Comparison of ENCODE assay signal across 13 cellular contexts in genomic region chr1:41712687-41713086, GRCh38.
DNase-seq lines count a peak whose midpoint lies in the region; ATAC-seq and TF ChIP-seq lines count a peak whose summit lies in the region.
"Had no signal": no experiment of that assay in that cellular context is flagged by ENCODE, and none has a peak within 500 bp of the region (broad histone marks: within the 10 kb centered on the region; RNA-seq: fewer than 3 reads in every experiment).

No MANE protein-coding gene starts in this region.

- peaks cover 0 to 38% of the 10 kb centered on the region in 2 donors for H3K4me1 ChIP-seq in right atrium auricular region
- no peaks in the 10 kb centered on the region for H3K4me1 ChIP-seq in upper lobe of right lung

- H3K4me3 ChIP-seq in right atrium auricular region: no peak overlapping the region
- no peak overlapping the region for H3K4me3 ChIP-seq in upper lobe of right lung
- H3K4me3 ChIP-seq: A549, coronary artery had no signal

- H3K9me3 ChIP-seq in right atrium auricular region (no peaks in the 10 kb centered on the region), upper lobe of right lung (no peaks in the 10 kb centered on the region)
- no peaks in the 10 kb centered on the region for H3K9me3 ChIP-seq in CD4-positive, alpha-beta T cell (ENCODE audit: control insufficient read depth, low read length)
- H3K9me3 ChIP-seq: A549 had no signal

- no peak for TF ChIP-seq CTCF in activated B cell treated with CpG ODN at 0.5 μM for 24 hours (IDR thresholded peaks at IDR 0.05)
- TF ChIP-seq CTCF in right atrium auricular region (IDR thresholded peaks at IDR 0.05): no peak
- no peak for TF ChIP-seq CTCF in upper lobe of right lung (IDR thresholded peaks at IDR 0.05)
- TF ChIP-seq CTCF in CD4-positive, alpha-beta T cell (IDR thresholded peaks at IDR 0.05): no peak

- H3K4me3 Mint-ChIP-seq in activated B cell treated with CpG ODN at 0.5 μM for 24 hours: no peak overlapping the region
- H3K4me3 Mint-ChIP-seq in activated CD4-positive, alpha-beta memory T cell treated with anti-CD3 and anti-CD28 coated beads for 36 hours: no peak overlapping the region
- no peak overlapping the region for H3K4me3 Mint-ChIP-seq in CD4-positive, alpha-beta T cell
- H3K4me3 Mint-ChIP-seq: WTC11 had no signal

- ATAC-seq in activated B cell treated with CpG ODN at 0.5 μM for 24 hours (ENCODE audit: low read depth) (no peak), upper lobe of right lung (no peak)
- ATAC-seq in CD4-positive, alpha-beta T cell (ENCODE audit: poor library complexity): no peak
- ATAC-seq: A549, WTC11 had no signal

- no peak overlapping the region for H3K27ac Mint-ChIP-seq in activated B cell treated with CpG ODN at 0.5 μM for 24 hours
- H3K27ac Mint-ChIP-seq in activated CD4-positive, alpha-beta memory T cell treated with anti-CD3 and anti-CD28 coated beads for 36 hours: no peak overlapping the region
- H3K27ac Mint-ChIP-seq in CD4-positive, alpha-beta T cell: no peak overlapping the region
- H3K27ac Mint-ChIP-seq: WTC11 had no signal

- H3K36me3 ChIP-seq in right atrium auricular region (no peaks in the 10 kb centered on the region), upper lobe of right lung (no peaks in the 10 kb centered on the region)

- H3K36me3 Mint-ChIP-seq in activated B cell treated with CpG ODN at 0.5 μM for 24 hours (ENCODE audit: low read depth): no peaks in the 10 kb centered on the region
- peaks cover 4% of the 10 kb centered on the region for H3K36me3 Mint-ChIP-seq in activated CD4-positive, alpha-beta memory T cell treated with anti-CD3 and anti-CD28 coated beads for 36 hours
- no peaks in the 10 kb centered on the region for H3K36me3 Mint-ChIP-seq in CD4-positive, alpha-beta T cell (ENCODE audit: low read depth)
- H3K36me3 Mint-ChIP-seq: WTC11 had no signal

- POLR2A ChIA-PET in activated B cell treated with CpG ODN at 0.5 μM for 24 hours (lab: Charles Lee): interaction anchor here (1.3 kb wide), 1 partner anchor 11 kb away, joined by 3 read pairs; no protein-coding TSS in a partner anchor
- POLR2A ChIA-PET in activated CD4-positive, alpha-beta memory T cell treated with anti-CD3 and anti-CD28 coated beads for 36 hours (lab: Charles Lee): no interaction called here
- POLR2A ChIA-PET in CD4-positive, alpha-beta T cell (lab: Charles Lee): no interaction called here

- H3K4me1 Mint-ChIP-seq in activated B cell treated with CpG ODN at 0.5 μM for 24 hours: peaks cover 20% of the 10 kb centered on the region
- peaks cover 9% of the 10 kb centered on the region for H3K4me1 Mint-ChIP-seq in activated CD4-positive, alpha-beta memory T cell treated with anti-CD3 and anti-CD28 coated beads for 36 hours (ENCODE audit: low read depth)
- no peaks in the 10 kb centered on the region for H3K4me1 Mint-ChIP-seq in CD4-positive, alpha-beta T cell (ENCODE audit: low read depth)

- DNase-seq in activated T-cell treated with anti-CD3 and anti-CD28 coated beads, Interleukin-2, amount 50 U/mL, for 1 hour: peak; percentile 3
- no peak for DNase-seq in activated T-cell treated with anti-CD3 and anti-CD28 coated beads, Interleukin-2, amount 50 U/mL, for 48 hours
- DNase-seq in activated B cell treated with CpG ODN at 0.5 μM for 24 hours: peak; percentile 10
- DNase-seq in right atrium auricular region (ENCODE audit: low spot score): peak; percentile 66
- peak; percentile 59 for DNase-seq in upper lobe of right lung
- no peak for DNase-seq in NCI-H524 treated with DMSO at 0.1 percent for 48 hours (lab: John Stamatoyannopoulos, UW)
- no peak for DNase-seq in activated CD4-positive, alpha-beta memory T cell treated with anti-CD3 and anti-CD28 coated beads for 36 hours
- no peak for DNase-seq in CD4-positive, alpha-beta T cell
- DNase-seq: activated CD8-positive, alpha-beta memory T cell treated with anti-CD3 and anti-CD28 coated beads, Interleukin-2, amount 50 U/mL, for 48 hours; NCI-H2029 treated with DMSO at 0.1 percent for 48 hours had no signal

- no peaks in the 10 kb centered on the region for H3K9me3 Mint-ChIP-seq in activated B cell treated with CpG ODN at 0.5 μM for 24 hours
- H3K9me3 Mint-ChIP-seq in activated CD4-positive, alpha-beta memory T cell treated with anti-CD3 and anti-CD28 coated beads for 36 hours: no peaks in the 10 kb centered on the region
- no peaks in the 10 kb centered on the region for H3K9me3 Mint-ChIP-seq in CD4-positive, alpha-beta T cell
- H3K9me3 Mint-ChIP-seq: WTC11 had no signal

- peak overlapping the region; percentile 61 to 71 for H3K27ac ChIP-seq in right atrium auricular region
- H3K27ac ChIP-seq in upper lobe of right lung: no peak overlapping the region
- H3K27ac ChIP-seq in CD4-positive, alpha-beta T cell (ENCODE audit: low read depth, low read length): no peak overlapping the region
- H3K27ac ChIP-seq: coronary artery had no signal

- intact Hi-C loops in activated B cell treated with CpG ODN at 0.5 μM for 24 hours (cut with micrococcal nuclease) (no loop called here), upper lobe of right lung (cut with DNase I) (no loop called here)
- intact Hi-C loops in activated CD4-positive, alpha-beta memory T cell treated with anti-CD3 and anti-CD28 coated beads for 36 hours (cut with micrococcal nuclease): no loop called here
- intact Hi-C loops in CD4-positive, alpha-beta T cell (cut with DNase I, micrococcal nuclease): no loop called here

- H3K27me3 ChIP-seq in right atrium auricular region: no peaks in the 10 kb centered on the region
- H3K27me3 ChIP-seq in upper lobe of right lung: no peaks in the 10 kb centered on the region
- no peaks in the 10 kb centered on the region for H3K27me3 ChIP-seq in CD4-positive, alpha-beta T cell (ENCODE audit: control insufficient read depth, insufficient read depth, low read length)

- no peaks in the 10 kb centered on the region for H3K27me3 Mint-ChIP-seq in activated B cell treated with CpG ODN at 0.5 μM for 24 hours
- H3K27me3 Mint-ChIP-seq in activated CD4-positive, alpha-beta memory T cell treated with anti-CD3 and anti-CD28 coated beads for 36 hours: no peaks in the 10 kb centered on the region
- H3K27me3 Mint-ChIP-seq in CD4-positive, alpha-beta T cell: no peaks in the 10 kb centered on the region

- CTCF ChIA-PET in activated B cell treated with CpG ODN at 0.5 μM for 24 hours (lab: Charles Lee): no interaction called here
- CTCF ChIA-PET in activated CD4-positive, alpha-beta memory T cell treated with anti-CD3 and anti-CD28 coated beads for 36 hours (lab: Charles Lee): no interaction called here
- CTCF ChIA-PET in CD4-positive, alpha-beta T cell (lab: Charles Lee): no interaction called here

Comparison
In these comparisons a context has a peak if more than half of its experiments do, and no peak if none do; other contexts are left out.
1. DNase-seq: peak in activated T-cell treated with anti-CD3 and anti-CD28 coated beads, Interleukin-2, amount 50 U/mL, for 1 hour (single experiment), activated B cell treated with CpG ODN at 0.5 μM for 24 hours (single experiment), right atrium auricular region (single experiment) and upper lobe of right lung (single experiment); none in activated T-cell treated with anti-CD3 and anti-CD28 coated beads, Interleukin-2, amount 50 U/mL, for 48 hours (0 of 2), NCI-H524 treated with DMSO at 0.1 percent for 48 hours (single experiment), activated CD4-positive, alpha-beta memory T cell treated with anti-CD3 and anti-CD28 coated beads for 36 hours (single experiment) and CD4-positive, alpha-beta T cell (0 of 10).
2. H3K27ac ChIP-seq: peak in right atrium auricular region (2 of 2); none in upper lobe of right lung (single experiment) and CD4-positive, alpha-beta T cell (single experiment).